16 cellular contexts compared by ENCODE assay signal in genomic region chr10:130218936-130219335, GRCh38.
"Had no signal": no experiment of that assay in that cellular context is flagged by ENCODE, and none has a peak within 500 bp of the region (broad histone marks: within the 10 kb centered on the region; RNA-seq: fewer than 3 reads in every experiment).

No MANE protein-coding gene starts in this region.

- H3K9me3 ChIP-seq: esophagus squamous epithelium, neutrophil, upper lobe of left lung had no signal

- H3K4me1 ChIP-seq: esophagus squamous epithelium, upper lobe of left lung had no signal

- H3K4me1 Mint-ChIP-seq: immature natural killer cell had no signal

- H3K27ac ChIP-seq: esophagus squamous epithelium, neutrophil, upper lobe of left lung had no signal

- H3K4me3 Mint-ChIP-seq: activated naive CD8-positive, alpha-beta T cell; activated T-cell treated with anti-CD3 and anti-CD28 coated beads, Interleukin-2, amount 50 U/mL, for 72 hours; immature natural killer cell; natural killer cell treated with Interleukin-12 subunit alpha and Interleukin-12 subunit beta and Interleukin-15 and Interleukin-18, amount 100 ng/mL, for 72 hours; stimulated activated naive CD8-positive, alpha-beta T cell treated with anti-CD3 and anti-CD28 coated beads, Interleukin-15, Interleukin-2, amounts not matched to agents 100 ng/mL and 50 ng/mL, for 24 hours had no signal

- H3K36me3 ChIP-seq: esophagus squamous epithelium, neutrophil, upper lobe of left lung had no signal

- H3K27ac Mint-ChIP-seq: activated naive CD8-positive, alpha-beta T cell; activated T-cell treated with anti-CD3 and anti-CD28 coated beads, Interleukin-2, amount 50 U/mL, for 72 hours; immature natural killer cell; natural killer cell treated with Interleukin-12 subunit alpha and Interleukin-12 subunit beta and Interleukin-15 and Interleukin-18, amount 100 ng/mL, for 72 hours; stimulated activated naive CD8-positive, alpha-beta T cell treated with anti-CD3 and anti-CD28 coated beads, Interleukin-15, Interleukin-2, amounts not matched to agents 100 ng/mL and 50 ng/mL, for 24 hours had no signal

- H3K27me3 Mint-ChIP-seq: activated naive CD8-positive, alpha-beta T cell; stimulated activated naive CD8-positive, alpha-beta T cell treated with anti-CD3 and anti-CD28 coated beads, Interleukin-15, Interleukin-2, amounts not matched to agents 100 ng/mL and 50 ng/mL, for 24 hours had no signal

- H3K36me3 Mint-ChIP-seq: immature natural killer cell; natural killer cell treated with Interleukin-12 subunit alpha and Interleukin-12 subunit beta and Interleukin-15 and Interleukin-18, amount 100 ng/mL, for 72 hours had no signal

- H3K4me3 ChIP-seq: esophagus squamous epithelium, upper lobe of left lung had no signal

- H3K9me3 Mint-ChIP-seq: activated T-cell treated with anti-CD3 and anti-CD28 coated beads, Interleukin-2, amount 50 U/mL, for 72 hours; natural killer cell treated with Interleukin-12 subunit alpha and Interleukin-12 subunit beta and Interleukin-15 and Interleukin-18, amount 100 ng/mL, for 72 hours; stimulated activated naive CD8-positive, alpha-beta T cell treated with anti-CD3 and anti-CD28 coated beads, Interleukin-15, Interleukin-2, amounts not matched to agents 100 ng/mL and 50 ng/mL, for 24 hours had no signal

- H3K27me3 ChIP-seq: esophagus squamous epithelium, neutrophil, upper lobe of left lung had no signal

- ATAC-seq: activated CD4-positive, CD25-positive, alpha-beta regulatory T cell treated with anti-CD3 and anti-CD28 coated beads, Interleukin-2, amount 50 U/mL, for 24 hours; activated T-cell treated with anti-CD3 and anti-CD28 coated beads, Interleukin-2, amount 50 U/mL, for 72 hours; natural killer cell treated with Interleukin-12 subunit alpha and Interleukin-12 subunit beta and Interleukin-15 and Interleukin-18, amount 100 ng/mL, for 72 hours had no signal

- DNase-seq: activated CD4-positive, alpha-beta T cell treated with anti-CD3 and anti-CD28 coated beads, Interleukin-2, amount 50 U/mL, for 1 hour; activated T-cell treated with anti-CD3 and anti-CD28 coated beads, Interleukin-2, amount 50 U/mL, for 72 hours; dermis blood vessel endothelial cell; effector memory CD4-positive, alpha-beta T cell; esophagus squamous epithelium; immature natural killer cell; posterior cingulate gyrus; retina; T-helper 1 cell; T1000 had no signal
